Comparison of ENCODE assay signal across 8 cellular contexts in genomic region chr6:116010400-116011095, GRCh38. TPM values are rescaled to one million over a fixed set of nuclear protein-coding genes. Genes with fewer than 3 reads are reported as not detected.
DNase-seq lines count a peak whose midpoint lies in the region; ATAC-seq, FAIRE-seq and TF ChIP-seq lines count a peak whose summit lies in the region.

No MANE protein-coding gene starts in this region.

- POLR2A ChIA-PET in CD8-positive, alpha-beta T cell (lab: Charles Lee): interaction anchor here (0.6 kb wide), 1 partner anchor 260 kb away, joined by 3 read pairs; no protein-coding TSS in a partner anchor

- no peaks in the 10 kb centered on the region for H3K4me1 ChIP-seq in CD8-positive, alpha-beta T cell (ENCODE audit: insufficient read depth, low read length)
- H3K4me1 ChIP-seq in OCI-LY3 (ENCODE audit: low read length) (peaks cover 61% of the 10 kb centered on the region), foreskin keratinocyte (peaks cover 39% of the 10 kb centered on the region)

- no peaks in the 10 kb centered on the region for H3K9me3 Mint-ChIP-seq in CD8-positive, alpha-beta T cell

- H3K9me3 ChIP-seq in CD8-positive, alpha-beta T cell (ENCODE audit: low read length): no peaks in the 10 kb centered on the region
- no peaks in the 10 kb centered on the region for H3K9me3 ChIP-seq in OCI-LY3 (ENCODE audit: insufficient read depth, low read length)

- peak in 6 of 7 experiments; percentile 4 to 53 (median 36) for DNase-seq in CD8-positive, alpha-beta T cell
- DNase-seq in GM19239 (ENCODE audit: insufficient read length, low spot score) (no peak), HK-2 (ENCODE audit: unreplicated experiment) (peak; percentile 37), activated T-helper 1 cell treated with Interleukin-2 at 50 U/mL for 16 hours (ENCODE audit: low read depth) (peak; percentile 4), foreskin keratinocyte (peak in 1 of 2 donors; percentile 62), omental fat pad (ENCODE audit: low spot score) (peak; percentile 62), urothelium cell line (ENCODE audit: low spot score) (peak; percentile 26)

- no peak overlapping the region for H3K4me3 Mint-ChIP-seq in CD8-positive, alpha-beta T cell

- no peak overlapping the region for H3K27ac ChIP-seq in CD8-positive, alpha-beta T cell (ENCODE audit: low read depth, low read length)
- H3K27ac ChIP-seq in OCI-LY3 (ENCODE audit: low read length): peak overlapping the region; percentile 91
- no peak overlapping the region for H3K27ac ChIP-seq in foreskin keratinocyte

- no peaks in the 10 kb centered on the region for H3K36me3 ChIP-seq in CD8-positive, alpha-beta T cell (ENCODE audit: insufficient read depth, low read length)
- peaks cover 8% of the 10 kb centered on the region for H3K36me3 ChIP-seq in OCI-LY3 (replicated peaks; ENCODE audit: low read depth, low read length)

- no peak overlapping the region for H2AFZ ChIP-seq in OCI-LY3 (ENCODE audit: low read depth, low read length)

- ATAC-seq in CD8-positive, alpha-beta T cell: peak; percentile 54
- peak; percentile 57 for ATAC-seq in foreskin keratinocyte
- ATAC-seq in omental fat pad (ENCODE audit: low FRiP score): peak; percentile 62

- peak; percentile 71 for TF ChIP-seq CTCF in CD8-positive, alpha-beta T cell (IDR thresholded peaks at IDR 0.05)
- TF ChIP-seq CTCF in OCI-LY3 (IDR thresholded peaks at IDR 0.05; ENCODE audit: low read depth, low read length) (peak; percentile 68), foreskin keratinocyte (conservative IDR thresholded peaks at IDR 0.05) (peak; percentile 88), omental fat pad (IDR thresholded peaks at IDR 0.05) (peak in 1 of 3 donors; percentile 49)

- peak overlapping the region; percentile 85 for H3K4me2 ChIP-seq in OCI-LY3 (ENCODE audit: low read length)

- peak overlapping the region; percentile 42 for H3K9ac ChIP-seq in OCI-LY3 (ENCODE audit: low read length)

- peak; percentile 99 for FAIRE-seq in GM19239 (lab: Jason Lieb, UNC)
- FAIRE-seq in urothelium cell line (lab: Jason Lieb, UNC): no peak

- H4K20me1 ChIP-seq in OCI-LY3 (ENCODE audit: insufficient read depth, low read length): no peaks in the 10 kb centered on the region

- intact Hi-C loops in CD8-positive, alpha-beta T cell (cut with DNase I, micrococcal nuclease): loop anchor here in 1 of 2 experiments (1.0 kb wide), 1 partner anchor 87 kb away; no protein-coding TSS in a partner anchor

- CTCF ChIA-PET in CD8-positive, alpha-beta T cell (lab: Charles Lee): interaction anchor here (0.7 to 2.3 kb wide), 6 partner anchors 10 to 104 kb away, joined by 3 to 14 read pairs (median 4); no protein-coding TSS in a partner anchor

- no peaks in the 10 kb centered on the region for H3K4me1 Mint-ChIP-seq in CD8-positive, alpha-beta T cell (ENCODE audit: low read depth)

- H3K36me3 Mint-ChIP-seq in CD8-positive, alpha-beta T cell: no peaks in the 10 kb centered on the region

- no peak overlapping the region for H3K4me3 ChIP-seq in CD8-positive, alpha-beta T cell (ENCODE audit: low read depth, low read length)
- peak overlapping the region; percentile 44 for H3K4me3 ChIP-seq in OCI-LY3 (ENCODE audit: low read length)

- H3K27ac Mint-ChIP-seq in CD8-positive, alpha-beta T cell: no peak overlapping the region

- H3K27me3 ChIP-seq in CD8-positive, alpha-beta T cell (ENCODE audit: insufficient read depth, low read length): no peaks in the 10 kb centered on the region
- H3K27me3 ChIP-seq in OCI-LY3 (ENCODE audit: low read depth, low read length) (no peaks in the 10 kb centered on the region), foreskin keratinocyte (no peaks in the 10 kb centered on the region)

- H3K79me2 ChIP-seq in OCI-LY3 (ENCODE audit: low read length): peaks cover 54% of the 10 kb centered on the region

- peaks cover 14% of the 10 kb centered on the region for H3K27me3 Mint-ChIP-seq in CD8-positive, alpha-beta T cell (ENCODE audit: low read depth)

RNA-seq across cellular contexts. Expression of gene FRK, which starts 50.1 kb away (rescaled TPM):
- total RNA-seq in CD8-positive, alpha-beta T cell: under 1 TPM in 1 of 2 experiments, not detected in 1; 0.03 TPM
- total RNA-seq in foreskin keratinocyte (2.5 and 3.4 TPM in 2 replicates), omental fat pad (1 to 10 TPM in 3 of 4 donors, under 1 TPM in 1; 0.24 to 1.9 (median 1.5) TPM)
- 0.41 and 0.45 TPM in 2 replicates for polyA plus RNA-seq in foreskin keratinocyte
